In the genomic region with DNA sequence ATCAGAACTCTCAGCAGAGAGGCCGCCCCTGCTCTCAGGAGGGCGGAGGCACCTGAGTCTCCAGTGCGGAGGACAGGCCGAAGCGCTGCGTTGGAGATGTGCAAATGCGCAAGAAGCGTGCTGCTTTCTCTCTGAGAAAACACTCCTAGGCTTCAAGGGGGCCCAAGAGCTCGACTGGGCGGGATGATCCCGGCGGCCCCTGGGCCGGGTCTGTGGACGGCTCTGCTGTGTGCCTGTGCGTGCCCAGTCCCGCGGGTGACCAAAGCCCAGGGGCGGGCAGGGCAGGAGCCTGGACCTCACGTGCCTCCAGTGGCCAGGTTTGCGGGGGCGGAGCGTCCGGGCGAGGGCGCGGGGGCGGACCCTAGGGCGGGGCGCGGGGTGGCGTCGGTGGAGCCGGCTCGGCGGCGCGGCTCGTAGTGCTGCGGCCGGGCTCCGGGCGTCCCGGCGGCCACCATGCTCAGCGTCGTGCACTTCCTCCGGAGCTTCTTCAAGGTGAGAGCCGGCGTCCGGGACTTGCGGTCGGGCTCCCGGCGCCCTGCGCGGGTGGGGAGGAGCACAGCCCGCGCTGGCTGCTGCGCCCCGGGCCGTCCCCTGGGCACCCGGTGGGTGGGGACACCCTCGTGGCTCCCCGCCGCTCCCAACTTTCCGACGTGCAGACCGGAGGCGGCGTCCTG, we compare ENCODE assay signal across 7 cellular contexts. TPM values are rescaled to one million over a fixed set of nuclear protein-coding genes. Genes with fewer than 3 reads are reported as not detected.
A peak's percentile ranks its signal among the peaks of the same experiment; 100 is the strongest.
DNase-seq lines count a peak whose midpoint lies in the region; ATAC-seq and TF ChIP-seq lines count a peak whose summit lies in the region.

A gene with protein sequence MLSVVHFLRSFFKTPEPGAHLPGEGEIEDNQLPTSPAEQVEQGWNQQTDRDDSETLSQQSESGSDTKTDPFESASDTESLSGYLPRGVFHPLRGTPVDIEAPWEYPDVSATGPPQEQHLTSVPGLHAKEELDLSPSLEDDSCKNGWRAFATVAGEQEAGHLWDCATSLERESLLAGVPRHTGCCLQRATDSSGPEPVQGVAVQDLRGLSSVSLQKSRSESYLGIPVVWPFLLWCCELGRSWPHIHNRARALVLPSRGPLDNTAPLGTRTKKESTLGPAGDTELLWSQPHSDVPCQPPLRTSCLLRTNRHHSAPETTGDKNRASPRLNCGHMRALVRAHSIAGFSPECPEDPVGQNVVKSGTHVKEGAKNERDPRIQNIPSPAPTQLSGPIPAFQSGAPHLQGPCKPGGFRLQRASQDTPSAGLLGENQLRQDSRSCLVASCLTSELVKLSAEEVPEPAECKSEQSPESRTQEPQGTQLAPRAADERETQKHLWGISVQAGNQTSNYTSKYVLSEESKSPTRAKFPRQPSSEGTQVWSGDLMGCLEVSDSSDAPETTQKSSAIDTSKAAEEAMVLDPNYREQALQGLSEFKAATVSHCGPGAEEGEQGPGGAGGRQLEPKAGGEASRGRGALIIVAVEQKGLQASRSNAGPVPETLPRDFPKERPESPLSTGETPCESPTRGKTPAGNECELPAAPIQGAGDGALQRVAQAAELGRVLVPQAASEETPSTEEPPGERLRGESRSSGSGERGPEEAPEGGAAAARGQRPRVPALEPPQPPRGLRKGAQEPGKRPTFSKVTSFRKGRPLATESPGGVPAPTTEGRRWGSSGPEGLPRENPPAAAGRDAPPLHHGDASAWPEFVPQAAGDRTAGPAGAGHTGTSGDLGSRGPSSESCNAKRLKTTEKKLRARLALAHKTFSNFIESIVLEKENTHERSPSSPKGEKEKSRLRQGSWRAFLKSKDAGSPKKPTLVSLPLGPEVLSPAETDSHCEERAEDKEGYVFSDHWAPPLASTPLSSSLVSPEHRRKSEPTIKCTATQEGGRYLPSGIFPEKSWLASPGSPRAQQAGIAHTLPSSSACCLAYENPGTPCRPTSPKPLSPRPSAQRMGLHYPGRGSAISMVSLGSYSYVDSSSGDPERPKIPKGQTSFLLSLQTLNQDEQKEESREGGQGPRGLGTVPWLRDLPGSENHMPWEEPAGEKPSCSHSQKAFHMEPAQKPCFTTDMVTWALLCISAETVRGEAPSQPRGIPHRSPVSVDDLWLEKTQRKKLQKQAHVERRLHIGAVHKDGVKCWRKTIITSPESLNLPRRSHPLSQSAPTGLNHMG (N-terminal part only) (plus strand): TSS at position 414 of the 674 bp plus-strand sequence. CDS start 40 bp downstream, at position 454.

- no peak for TF ChIP-seq CTCF in activated B cell treated with CpG ODN at 0.5 μM for 24 hours (IDR thresholded peaks at IDR 0.05)
- TF ChIP-seq CTCF in progenitor cell of endocrine pancreas (IDR thresholded peaks at IDR 0.05; ENCODE audit: unreplicated experiment): no peak

- DNase-seq in ELR (ENCODE audit: low read depth): peak; percentile 74
- no peak for DNase-seq in activated B cell treated with CpG ODN at 0.5 μM for 24 hours
- DNase-seq in head of caudate nucleus: peak in 28 of 42 donors; percentile 35 to 75 (median 56)
- peak; percentile 67 for DNase-seq in progenitor cell of endocrine pancreas (ENCODE audit: low spot score, unreplicated experiment)
- no peak for DNase-seq in effector CD4-positive, alpha-beta T cell
- no peak for DNase-seq in KBM-7

- H3K9me3 Mint-ChIP-seq in activated B cell treated with CpG ODN at 0.5 μM for 24 hours: no peaks in the 10 kb centered on the region
- H3K9me3 Mint-ChIP-seq in progenitor cell of endocrine pancreas (ENCODE audit: low read depth): no peaks in the 10 kb centered on the region

- intact Hi-C loops in activated B cell treated with CpG ODN at 0.5 μM for 24 hours (cut with micrococcal nuclease) (loop anchor here (5.0 kb wide), 1 partner anchor 39 kb away; no protein-coding TSS in a partner anchor), head of caudate nucleus (cut with DNase I) (no loop called here)

- H3K27me3 Mint-ChIP-seq in activated B cell treated with CpG ODN at 0.5 μM for 24 hours (peaks cover 24% of the 10 kb centered on the region), progenitor cell of endocrine pancreas (peaks cover 73% of the 10 kb centered on the region)

- H3K36me3 Mint-ChIP-seq in activated B cell treated with CpG ODN at 0.5 μM for 24 hours (ENCODE audit: low read depth): no peaks in the 10 kb centered on the region
- no peaks in the 10 kb centered on the region for H3K36me3 Mint-ChIP-seq in progenitor cell of endocrine pancreas (ENCODE audit: insufficient read depth)

- H3K4me1 Mint-ChIP-seq in activated B cell treated with CpG ODN at 0.5 μM for 24 hours (peaks cover 10% of the 10 kb centered on the region), progenitor cell of endocrine pancreas (ENCODE audit: low read depth) (no peaks in the 10 kb centered on the region)

- CTCF ChIA-PET in activated B cell treated with CpG ODN at 0.5 μM for 24 hours (lab: Charles Lee): interaction anchor here (0.6 to 1.4 kb wide), 2 partner anchors 33 to 37 kb away, joined by 3 read pairs; no protein-coding TSS in a partner anchor

- POLR2A ChIA-PET in activated B cell treated with CpG ODN at 0.5 μM for 24 hours (lab: Charles Lee): interaction anchor here (1.2 kb wide), 1 partner anchor 39 kb away, joined by 4 read pairs; no protein-coding TSS in a partner anchor

- ATAC-seq in HG02588 (IDR thresholded peaks at IDR 0.05; ENCODE audit: unreplicated experiment) (peak; percentile 57), activated B cell treated with CpG ODN at 0.5 μM for 24 hours (ENCODE audit: low read depth) (peak; percentile 81)

- H3K27ac Mint-ChIP-seq in activated B cell treated with CpG ODN at 0.5 μM for 24 hours (no peak within 1 kb of the TSS), progenitor cell of endocrine pancreas (no peak within 1 kb of the TSS)

- in situ Hi-C loops in KBM-7 (cut with MboI; ENCODE audit: low pct_unique_long_range_greater_than_20kb, low sequenced_read_pairs): no loop called here

- H3K4me3 Mint-ChIP-seq in activated B cell treated with CpG ODN at 0.5 μM for 24 hours (peak within 1 kb of the TSS; percentile 35), progenitor cell of endocrine pancreas (ENCODE audit: low read depth) (peak within 1 kb of the TSS; percentile 57)

RNA-seq across cellular contexts. Expression of the gene that starts here (rescaled TPM):
- total RNA-seq in activated B cell treated with CpG ODN at 0.5 μM for 24 hours: 0.29 and 0.39 TPM in 2 replicates
- 5.6 and 6.5 TPM in 2 replicates for total RNA-seq in progenitor cell of endocrine pancreas

Comparison
In these comparisons a context has a peak if more than half of its experiments do, and no peak if none do; other contexts are left out.
1. Peak in ATAC-seq in activated B cell treated with CpG ODN at 0.5 μM for 24 hours; RNA of the gene not detected or under 1 TPM.
2. DNase-seq: peak in ELR (single experiment), head of caudate nucleus (28 of 42) and progenitor cell of endocrine pancreas (single experiment); none in activated B cell treated with CpG ODN at 0.5 μM for 24 hours (single experiment), effector CD4-positive, alpha-beta T cell (single experiment) and KBM-7 (single experiment).